In genomic region chr6:26331809-26332226, GRCh38 we compare ENCODE assay signal across 9 cellular contexts. TPM values are rescaled to one million over a fixed set of nuclear protein-coding genes. Genes with fewer than 3 reads are reported as not detected.
A peak's percentile ranks its signal among the peaks of the same experiment; 100 is the strongest.
DNase-seq lines count a peak whose midpoint lies in the region; ATAC-seq and TF ChIP-seq lines count a peak whose summit lies in the region.
"Had no signal": no experiment of that assay in that cellular context is flagged by ENCODE, and none has a peak within 500 bp of the region (broad histone marks: within the 10 kb centered on the region; RNA-seq: fewer than 3 reads in every experiment).

No MANE protein-coding gene starts in this region.

- peak overlapping the region; percentile 63 for H3K4me3 ChIP-seq in AG04449 (ENCODE audit: low read depth, low read length)
- H3K4me3 ChIP-seq in HCT116 (replicated peaks in 1 of 2; ENCODE audit: low read depth in 1 of 2, low read length in 2 of 2): peak overlapping the region; percentile 44 to 60
- peak overlapping the region; percentile 61; the same call in 1 of the 2 replicates for H3K4me3 ChIP-seq in iPS DF 6.9 (ENCODE audit: low read length)

- DNase-seq in AG04449 (ENCODE audit: low read depth, low spot score) (no peak), HCT116 (ENCODE audit: low read depth, low spot score) (no peak), iPS DF 6.9 (ENCODE audit: low read depth, low spot score) (no peak), NCI-H128 (lab: John Stamatoyannopoulos, UW; ENCODE audit: unreplicated experiment) (no peak), NCI-H524 treated with DMSO at 0.1 percent for 48 hours (lab: John Stamatoyannopoulos, UW) (no peak)
- DNase-seq in activated T-cell treated with anti-CD3 and anti-CD28 coated beads, Interleukin-2, amount 50 U/mL, for 24 hours: no peak
- DNase-seq: MV-4-11 had no signal

- no peaks in the 10 kb centered on the region for H3K79me2 ChIP-seq in HCT116 (ENCODE audit: insufficient read depth, low read length)

- H3K27me3 ChIP-seq in HCT116 (ENCODE audit: insufficient read depth, low read length): no peaks in the 10 kb centered on the region
- H3K27me3 ChIP-seq in iPS DF 6.9 (ENCODE audit: control insufficient read depth, insufficient read depth, low read length): peaks cover 1% of the 10 kb centered on the region; the same call in 1 of the 2 replicates

- TF ChIP-seq RAD21 in HCT116 (IDR thresholded peaks at IDR 0.05; ENCODE audit: low read depth): no peak

- H3K9me2 ChIP-seq in HCT116 (ENCODE audit: insufficient read depth): no peaks in the 10 kb centered on the region

- H3K27ac ChIP-seq in HCT116 (ENCODE audit: low read depth, low read length): peak overlapping the region; percentile 66; the same call in 1 of the 2 replicates
- H3K27ac ChIP-seq in iPS DF 6.9 (ENCODE audit: low read length): no peak overlapping the region

- peak overlapping the region; percentile 80 for H3K4me3 Mint-ChIP-seq in activated T-cell treated with anti-CD3 and anti-CD28 coated beads, Interleukin-2, amount 50 U/mL, for 24 hours

- TF ChIP-seq POLR2A in HCT116 (IDR thresholded peaks at IDR 0.05; ENCODE audit: borderline replicate concordance, extremely low read depth, insufficient read depth, insufficient read length): no peak

- CTCF ChIA-PET in AG04449 (lab: Yijun Ruan, JAX) (interaction anchor here (1.1 to 5.6 kb wide), 5 partner anchors 9 to 264 kb away, joined by 4 to 49 read pairs (median 8); partner anchors contain the start of genes ABT1 and HMGN4), HCT116 (lab: Charles Lee) (interaction anchor here (1.4 to 4.8 kb wide), 3 partner anchors 10 to 263 kb away, joined by 6 to 31 read pairs (median 18); no protein-coding TSS in a partner anchor)

- RAD21 ChIA-PET in HCT116 (lab: Charles Lee; ENCODE audit: low non-redundant PET in 1 of 2, low total read pairs in 2 of 2, uncharacterized antibody in 2 of 2, unreplicated experiment in 2 of 2): interaction anchor here in 1 of 2 experiments (1.0 kb wide), 1 partner anchor 264 kb away, joined by 3 read pairs; no protein-coding TSS in a partner anchor

- H3K36me3 ChIP-seq in HCT116 (ENCODE audit: control insufficient read depth in 1 of 2, insufficient read depth in 2 of 2, low read length in 2 of 2): no peaks in the 10 kb centered on the region
- no peaks in the 10 kb centered on the region for H3K36me3 ChIP-seq in iPS DF 6.9 (ENCODE audit: control insufficient read depth, insufficient read depth, low read length)

- ATAC-seq in HCT116 (0 out of 2 replicates have a peak, but pooled peaks have one; percentile 1), GM18498 (IDR thresholded peaks at IDR 0.05; ENCODE audit: unreplicated experiment) (no peak), HG02610 (IDR thresholded peaks at IDR 0.05; ENCODE audit: unreplicated experiment) (no peak)

- no TSS peak for BruUV-seq in HCT116 (replicated peaks; lab: Mats Ljungman, UMichigan)

- H3K27me3 Mint-ChIP-seq in activated T-cell treated with anti-CD3 and anti-CD28 coated beads, Interleukin-2, amount 50 U/mL, for 24 hours: peaks cover 25% of the 10 kb centered on the region

- peak overlapping the region; percentile 91 for H3K27ac Mint-ChIP-seq in activated T-cell treated with anti-CD3 and anti-CD28 coated beads, Interleukin-2, amount 50 U/mL, for 24 hours

- POLR2A ChIA-PET in AG04449 (lab: Yijun Ruan, JAX): interaction anchor here (0.6 kb wide), 1 partner anchor 142 kb away, joined by 3 read pairs; no protein-coding TSS in a partner anchor
- POLR2A ChIA-PET in HCT116 (lab: Charles Lee): interaction anchor here (0.9 to 1.6 kb wide), 11 partner anchors 9 to 263 kb away, joined by 3 to 7 read pairs (median 5); partner anchors contain the start of gene HMGN4

- H2AFZ ChIP-seq in HCT116 (ENCODE audit: low read depth, low read length, poor library complexity, severe bottlenecking): peak overlapping the region; percentile 92

- WGBS in iPS DF 6.9 (ENCODE audit: insufficient coverage, insufficient read length): no CpG with 5 or more reads among the region's 13 CpGs

- peak overlapping the region; percentile 46 for H3K9ac ChIP-seq in HCT116 (ENCODE audit: low read length)

- H3K36me3 Mint-ChIP-seq in activated T-cell treated with anti-CD3 and anti-CD28 coated beads, Interleukin-2, amount 50 U/mL, for 24 hours (ENCODE audit: low read depth): no peaks in the 10 kb centered on the region

- H3K9me3 Mint-ChIP-seq in activated T-cell treated with anti-CD3 and anti-CD28 coated beads, Interleukin-2, amount 50 U/mL, for 24 hours: no peaks in the 10 kb centered on the region

- H3K4me1 ChIP-seq in HCT116 (ENCODE audit: control insufficient read depth in 1 of 2, insufficient read depth in 2 of 2, low read length in 2 of 2): peaks cover 33 to 75% of the 10 kb centered on the region in 2 experiments
- no peaks in the 10 kb centered on the region; the same call in 1 of the 2 replicates for H3K4me1 ChIP-seq in iPS DF 6.9 (ENCODE audit: control insufficient read depth, insufficient read depth, low read length)

- peak overlapping the region; percentile 90 for H3K4me2 ChIP-seq in HCT116 (ENCODE audit: low read length)

- TF ChIP-seq CTCF in AG04449 (IDR thresholded peaks at IDR 0.05; ENCODE audit: insufficient read depth, low read length, missing control alignments) (no peak), HCT116 (IDR thresholded peaks at IDR 0.05 in 2 of 3, conservative IDR thresholded peaks at IDR 0.05 in 1 of 3; ENCODE audit: borderline replicate concordance in 1 of 3, insufficient read depth in 1 of 3, low read depth in 2 of 3, low read length in 2 of 3) (no peak)

- H3K4me1 Mint-ChIP-seq in activated T-cell treated with anti-CD3 and anti-CD28 coated beads, Interleukin-2, amount 50 U/mL, for 24 hours (ENCODE audit: low read depth): peaks cover 64% of the 10 kb centered on the region

- intact Hi-C loops in HCT116 (cut with micrococcal nuclease): loop anchor here (5.0 kb wide), 1 partner anchor 225 kb away; no protein-coding TSS in a partner anchor

- H4K20me1 ChIP-seq in HCT116 (ENCODE audit: insufficient read depth): no peaks in the 10 kb centered on the region

- H3K9me3 ChIP-seq in HCT116 (ENCODE audit: control insufficient read depth in 1 of 2, insufficient read depth in 1 of 2, low read depth in 1 of 2, low read length in 2 of 2) (no peaks in the 10 kb centered on the region), iPS DF 6.9 (ENCODE audit: control insufficient read depth, insufficient read depth, low read length) (no peaks in the 10 kb centered on the region)

TF ChIP-seq in HCT116, 20 proteins besides CTCF, POLR2A, EP300 and RAD21:
- TF ChIP-seq EZH2phosphoT487 (IDR thresholded peaks at IDR 0.05; ENCODE audit: borderline replicate concordance): no peak
- no peak for TF ChIP-seq ZFX (IDR thresholded peaks at IDR 0.05)
- TF ChIP-seq TCF7L2 (IDR thresholded peaks at IDR 0.05; ENCODE audit: borderline replicate concordance, extremely low read depth, insufficient read depth, insufficient read length): no peak
- no peak for TF ChIP-seq EGR1 (IDR thresholded peaks at IDR 0.05; ENCODE audit: low read depth)
- no peak for TF ChIP-seq ATF3 (IDR thresholded peaks at IDR 0.05)
- TF ChIP-seq FOSL1 (IDR thresholded peaks at IDR 0.05; ENCODE audit: low read depth): no peak
- TF ChIP-seq SRF (IDR thresholded peaks at IDR 0.05; ENCODE audit: low read depth): no peak
- no peak for TF ChIP-seq CEBPB (IDR thresholded peaks at IDR 0.05; ENCODE audit: low read depth)
- no peak for TF ChIP-seq ZNF274 (IDR thresholded peaks at IDR 0.05; ENCODE audit: low read depth, low read length)
- no peak for TF ChIP-seq EZH2 (IDR thresholded peaks at IDR 0.05)
- no peak for TF ChIP-seq ELF1 (IDR thresholded peaks at IDR 0.05; ENCODE audit: borderline replicate concordance, low read depth)
- TF ChIP-seq CBX3 (IDR thresholded peaks at IDR 0.05; ENCODE audit: low read depth): no peak
- TF ChIP-seq JUND (IDR thresholded peaks at IDR 0.05): no peak

RNA-seq across cellular contexts. Expression of gene BTN3A2, which starts 33.2 kb away (rescaled TPM):
- 14.1 TPM for total RNA-seq in HCT116 (2021; ENCODE audit: unreplicated experiment)
- polyA plus RNA-seq in HCT116 (2012): 10.8 and 12.9 TPM in 2 replicates

RNA-seq across cellular contexts. Expression of gene BTN2A2, which starts 51.1 kb away (rescaled TPM):
- 15.4 TPM for total RNA-seq in HCT116 (2021; ENCODE audit: unreplicated experiment)
- 13.0 and 14.6 TPM in 2 replicates for polyA plus RNA-seq in HCT116 (2012)
